In genomic region chr2:231540017-231540416, GRCh38 we compare ENCODE assay signal across 18 cellular contexts. TPM values are rescaled to one million over a fixed set of nuclear protein-coding genes. Genes with fewer than 3 reads are reported as not detected.
DNase-seq lines count a peak whose midpoint lies in the region; ATAC-seq and TF ChIP-seq lines count a peak whose summit lies in the region.
"Had no signal": no experiment of that assay in that cellular context is flagged by ENCODE, and none has a peak within 500 bp of the region (broad histone marks: within the 10 kb centered on the region; RNA-seq: fewer than 3 reads in every experiment).

No MANE protein-coding gene starts in this region.

- H3K4me3 Mint-ChIP-seq in endodermal cell, result no peak overlapping the region
- H3K4me3 Mint-ChIP-seq: HFFc6 had no signal

- WGBS in endodermal cell (ENCODE audit: insufficient coverage in 1 of 2, insufficient read length in 1 of 2), 2 experiments, result 88% methylated on average over 4 of the region's 4 CpGs; no CpG with 5 or more reads in 1 of the 2 experiments
- no CpG with 5 or more reads among the region's 4 CpGs for WGBS in neuronal stem cell (ENCODE audit: extremely low coverage in 2 of 2, insufficient read length in 2 of 2, insufficient replicate concordance in 1 of 2), 2 donors

- H3K9ac ChIP-seq in BLaER1, result 0 out of 2 replicates have a peak overlapping the region, but pooled peaks have one; percentile 32
- H3K9ac ChIP-seq in DND-41 (ENCODE audit: low read depth, low read length), result no peak overlapping the region
- no peak overlapping the region for H3K9ac ChIP-seq in endodermal cell (ENCODE audit: extremely low read depth, low read length, poor library complexity, severe bottlenecking)
- H3K9ac ChIP-seq in neuronal stem cell (ENCODE audit: low read depth, low read length, poor library complexity), result no peak overlapping the region

- no peak overlapping the region for H2BK5ac ChIP-seq in neuronal stem cell (ENCODE audit: low read length)

- H3K36me3 Mint-ChIP-seq in endodermal cell (ENCODE audit: low read depth), result no peaks in the 10 kb centered on the region

- no peak overlapping the region for H3K23ac ChIP-seq in neuronal stem cell (ENCODE audit: low read depth, low read length, poor library complexity)

- H3K27me3 ChIP-seq in BLaER1 (no peaks in the 10 kb centered on the region), DND-41 (ENCODE audit: insufficient read depth, low read length, poor library complexity) (no peaks in the 10 kb centered on the region), endodermal cell (ENCODE audit: control insufficient read depth, insufficient read depth, low read length, poor library complexity, severe bottlenecking) (no peaks in the 10 kb centered on the region), neuronal stem cell (ENCODE audit: control insufficient read depth in 3 of 3, insufficient read depth in 3 of 3, low read depth in 1 of 3, low read length in 3 of 3) (no peaks in the 10 kb centered on the region)

- H2AFZ ChIP-seq in DND-41 (ENCODE audit: low read depth, low read length) (no peak overlapping the region), neuronal stem cell (ENCODE audit: low read length) (peak overlapping the region; percentile 68)

- no peak overlapping the region for H3K27ac Mint-ChIP-seq in endodermal cell
- H3K27ac Mint-ChIP-seq: HFFc6 had no signal

- no peaks in the 10 kb centered on the region for H3K79me1 ChIP-seq in neuronal stem cell (ENCODE audit: low read depth, low read length)

- H3K9me3 ChIP-seq in BLaER1 (peaks cover 32% of the 10 kb centered on the region), DND-41 (ENCODE audit: insufficient read depth, low read length, severe bottlenecking) (peaks cover 9% of the 10 kb centered on the region), endodermal cell (ENCODE audit: control insufficient read depth, low read length) (no peaks in the 10 kb centered on the region), neuronal stem cell (replicated peaks in 1 of 2; ENCODE audit: control insufficient read depth in 2 of 2, insufficient read depth in 1 of 2, low read depth in 1 of 2, low read length in 2 of 2) (peaks cover 2 to 12% of the 10 kb centered on the region in 2 donors)

- H3K4ac ChIP-seq in neuronal stem cell (ENCODE audit: low read length), result no peak overlapping the region

- no peaks in the 10 kb centered on the region for H3K79me2 ChIP-seq in DND-41 (ENCODE audit: insufficient read depth, low read length)

- no peak overlapping the region for H2AK5ac ChIP-seq in neuronal stem cell (ENCODE audit: low read depth, low read length)

- H3K4me2 ChIP-seq in BLaER1 (peak overlapping the region; percentile 59), DND-41 (ENCODE audit: insufficient read depth, low read length) (no peak overlapping the region), neuronal stem cell (ENCODE audit: insufficient read depth, low read length, poor library complexity, severe bottlenecking) (no peak overlapping the region)

- no peaks in the 10 kb centered on the region for H4K20me1 ChIP-seq in BLaER1
- H4K20me1 ChIP-seq in DND-41 (ENCODE audit: insufficient read depth, low read length), result no peaks in the 10 kb centered on the region

- DNase-seq in DND-41 (no peak), endodermal cell (no peak), neuronal stem cell (ENCODE audit: low spot score) (no peak), NCI-H2227 (lab: John Stamatoyannopoulos, UW; ENCODE audit: unreplicated experiment) (no peak), SK-N-DZ (ENCODE audit: low spot score) (no peak)
- DNase-seq: ACHN; CD4-positive, alpha-beta memory T cell; DMS153; DMS79 treated with DMSO at 0.1 percent for 48 hours; GDM1; HCEC 1CT; HFFc6 had no signal

- ATAC-seq in DND-41 (ENCODE audit: insufficient read depth, low read depth), result peak; percentile 49; the same call in 1 of the 3 replicates
- ATAC-seq in HG03108 (IDR thresholded peaks at IDR 0.05; ENCODE audit: unreplicated experiment), result no peak
- ATAC-seq: HepG2 had no signal

- H3K4me1 ChIP-seq in BLaER1 (peaks cover 57% of the 10 kb centered on the region), DND-41 (ENCODE audit: insufficient read depth, low read length) (peaks cover 14% of the 10 kb centered on the region), endodermal cell (ENCODE audit: control insufficient read depth, insufficient read depth, low read length) (peaks cover 5% of the 10 kb centered on the region), neuronal stem cell (ENCODE audit: control insufficient read depth in 2 of 2, insufficient read depth in 1 of 2, low read depth in 1 of 2, low read length in 2 of 2) (peaks cover 1 to 10% of the 10 kb centered on the region in 2 donors)

- H2BK15ac ChIP-seq in neuronal stem cell (ENCODE audit: low read length), result no peak overlapping the region

- peaks cover 10% of the 10 kb centered on the region for H3K9me3 Mint-ChIP-seq in endodermal cell

- TF ChIP-seq CTCF in DND-41 (IDR thresholded peaks at IDR 0.05; ENCODE audit: borderline replicate concordance, extremely low read depth, low read length, poor library complexity, severe bottlenecking), result no peak
- TF ChIP-seq CTCF in endodermal cell (conservative IDR thresholded peaks at IDR 0.05), result no peak

- H4K91ac ChIP-seq in neuronal stem cell (ENCODE audit: low read depth, low read length, poor library complexity), result no peak overlapping the region

- no peak overlapping the region for H3K18ac ChIP-seq in neuronal stem cell (ENCODE audit: low read length)

- H3K36me3 ChIP-seq in BLaER1, result 0 out of 2 replicates have a peak, but pooled peaks cover 4% of the 10 kb centered on the region
- H3K36me3 ChIP-seq in DND-41 (ENCODE audit: insufficient read depth, low read length), result no peaks in the 10 kb centered on the region
- H3K36me3 ChIP-seq in endodermal cell (ENCODE audit: control insufficient read depth, insufficient read depth, low read length), result no peaks in the 10 kb centered on the region
- H3K36me3 ChIP-seq in neuronal stem cell (replicated peaks in 1 of 2; ENCODE audit: control insufficient read depth in 2 of 2, insufficient read depth in 2 of 2, low read length in 2 of 2), result no peaks in the 10 kb centered on the region

- H3K4me3 ChIP-seq in BLaER1, result no peak overlapping the region
- no peak overlapping the region for H3K4me3 ChIP-seq in DND-41 (ENCODE audit: low read depth in 1 of 2, low read length in 2 of 2)
- H3K4me3 ChIP-seq in endodermal cell (ENCODE audit: low read length), result no peak overlapping the region
- H3K4me3 ChIP-seq in neuronal stem cell (ENCODE audit: low read length in 2 of 2), result no peak overlapping the region

- H3K4me1 Mint-ChIP-seq in endodermal cell, result peaks cover 12% of the 10 kb centered on the region

- no peak overlapping the region for H4K8ac ChIP-seq in neuronal stem cell (ENCODE audit: low read depth, low read length)

- H2BK12ac ChIP-seq in neuronal stem cell (ENCODE audit: low read length), result no peak overlapping the region

- peaks cover 14% of the 10 kb centered on the region for H3K27me3 Mint-ChIP-seq in endodermal cell (ENCODE audit: insufficient read depth)
- H3K27me3 Mint-ChIP-seq: CD4-positive, alpha-beta memory T cell had no signal

- no peak overlapping the region for H2BK120ac ChIP-seq in neuronal stem cell (ENCODE audit: low read depth, low read length)

- H3K27ac ChIP-seq in BLaER1, result no peak overlapping the region
- H3K27ac ChIP-seq in DND-41 (ENCODE audit: low read length), result no peak overlapping the region
- H3K27ac ChIP-seq in endodermal cell (ENCODE audit: low read depth, low read length), result peak overlapping the region; percentile 22
- H3K27ac ChIP-seq in neuronal stem cell (replicated peaks; ENCODE audit: low read length), result no peak overlapping the region
- H3K27ac ChIP-seq: C4-2B had no signal

- H3K14ac ChIP-seq in neuronal stem cell (ENCODE audit: low read length), result no peak overlapping the region

RNA-seq across cellular contexts. Expression of gene NMUR1, which starts 9.8 kb away (rescaled TPM):
- under 1 TPM; 0.07 to 0.29 TPM for total RNA-seq in endodermal cell
- polyA plus RNA-seq in endodermal cell (2013, experiment 1 of 2), result 0.50 TPM
- 0.25 TPM for polyA plus RNA-seq in endodermal cell (2013, experiment 2 of 2)
- 0.28 TPM for polyA plus RNA-seq in neuronal stem cell (2013, experiment 1 of 2)
- polyA plus RNA-seq in neuronal stem cell (2013, experiment 2 of 2), result 0.29 TPM
- not detected in 2 replicates for polyA plus RNA-seq in SK-N-DZ (2014; cell fraction: cytosol; rRNA removed)
- polyA plus RNA-seq in SK-N-DZ (2014; cell fraction: nucleus; rRNA removed), result not detected in 2 replicates
- total RNA-seq: A172; CD4-positive, alpha-beta memory T cell; H4; HepG2; HFFc6 had no signal
- polyA plus RNA-seq: HepG2 had no signal

RNA-seq across cellular contexts. Expression of gene TEX44, which starts 52.6 kb away (rescaled TPM):
- total RNA-seq in endodermal cell, result not detected
- polyA plus RNA-seq in endodermal cell (2013, experiment 1 of 2), result not detected
- not detected for polyA plus RNA-seq in endodermal cell (2013, experiment 2 of 2)
- not detected for polyA plus RNA-seq in neuronal stem cell (2013, experiment 1 of 2)
- polyA plus RNA-seq in neuronal stem cell (2013, experiment 2 of 2), result not detected
- not detected in 2 replicates for polyA plus RNA-seq in SK-N-DZ (2014; cell fraction: cytosol; rRNA removed)
- polyA plus RNA-seq in SK-N-DZ (2014; cell fraction: nucleus; rRNA removed), result not detected in 2 replicates
- total RNA-seq: A172; CD4-positive, alpha-beta memory T cell; H4; HepG2; HFFc6 had no signal
- polyA plus RNA-seq: CD4-positive, alpha-beta memory T cell; HepG2 had no signal
